In the genomic region with DNA sequence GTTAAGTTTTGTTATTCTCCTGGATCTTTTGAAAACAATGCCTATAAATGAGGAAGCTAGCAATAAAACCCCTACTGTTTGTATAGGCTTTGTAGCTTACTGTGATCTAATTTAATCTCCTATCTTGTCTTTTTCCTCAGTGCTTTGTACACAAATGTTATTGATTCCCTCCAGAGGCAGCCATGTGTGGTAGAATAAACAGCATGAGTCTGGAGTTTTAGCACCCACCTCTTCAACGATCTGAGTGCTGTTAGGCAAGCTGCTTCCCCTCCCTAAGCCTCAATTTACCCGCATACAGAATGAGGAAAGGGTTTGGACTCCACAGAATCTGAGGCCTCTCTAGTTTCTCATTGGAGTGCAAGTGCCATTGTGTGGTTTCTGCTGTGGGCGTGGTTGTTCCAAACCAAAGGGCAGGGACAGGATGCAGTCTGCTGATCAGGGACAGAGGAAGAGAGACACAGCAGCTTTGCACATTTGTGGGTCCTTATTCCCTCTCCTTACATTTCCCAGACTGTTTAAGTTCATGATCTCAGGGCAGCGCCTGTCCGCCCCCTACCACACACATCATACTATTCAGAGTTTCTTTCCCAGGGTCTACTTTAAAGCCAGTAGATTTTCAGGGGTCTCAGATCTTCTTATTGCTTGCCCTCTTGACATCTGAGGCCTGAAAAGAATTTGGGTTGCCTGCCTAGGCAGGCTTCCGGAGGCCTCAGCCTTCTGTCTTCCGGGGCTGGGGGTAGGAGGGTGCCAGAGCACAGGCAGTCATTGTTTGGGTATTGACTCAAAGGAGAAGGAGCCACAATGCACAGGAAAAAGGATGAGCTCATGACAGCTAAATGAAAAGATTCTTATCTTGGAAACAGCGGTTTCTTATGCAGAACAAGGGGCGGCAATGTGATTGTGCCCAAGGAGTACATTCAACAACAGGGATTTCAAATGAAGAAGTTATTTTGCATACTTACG, we compare ENCODE assay signal across 8 cellular contexts.
DNase-seq lines count a peak whose midpoint lies in the region; ATAC-seq, FAIRE-seq and TF ChIP-seq lines count a peak whose summit lies in the region.

No MANE protein-coding gene starts in this region.

- peaks cover 83% of the 10 kb centered on the region for H3K4me1 ChIP-seq in Loucy (ENCODE audit: insufficient read depth, low read length, poor library complexity, severe bottlenecking)

- H4K20me1 ChIP-seq in Loucy (ENCODE audit: insufficient read depth, low read length, poor library complexity, severe bottlenecking) = no peaks in the 10 kb centered on the region

- H3K4me3 ChIP-seq in GM06990 (replicated peaks; ENCODE audit: low read depth, low read length) = no peak overlapping the region
- peak overlapping the region; percentile 74 for H3K4me3 ChIP-seq in Loucy (ENCODE audit: low read length, poor library complexity, severe bottlenecking)

- H3K27me3 ChIP-seq in GM06990 (replicated peaks; ENCODE audit: control insufficient read depth, insufficient read depth, low read length) = no peaks in the 10 kb centered on the region
- no peaks in the 10 kb centered on the region for H3K27me3 ChIP-seq in Loucy (ENCODE audit: insufficient read depth, low read length, poor library complexity, severe bottlenecking)

- no peak for FAIRE-seq in frontal cortex (lab: Jason Lieb, UNC)

- H3F3A ChIP-seq in Loucy (ENCODE audit: low read depth) = peaks cover 13% of the 10 kb centered on the region

- H3K4me2 ChIP-seq in Loucy (ENCODE audit: low read depth, low read length, poor library complexity, severe bottlenecking) = peak overlapping the region; percentile 95

- peak; percentile 87 for ATAC-seq in GM21737 (IDR thresholded peaks at IDR 0.05; ENCODE audit: unreplicated experiment)
- peak; percentile 90 to 94 for ATAC-seq in activated CD4-positive, CD25-positive, alpha-beta regulatory T cell treated with anti-CD3 and anti-CD28 coated beads, Interleukin-2, amount 50 U/mL, for 24 hours
- no peak for ATAC-seq in esophagus mucosa

- no peaks in the 10 kb centered on the region for H3K9me2 ChIP-seq in Loucy (replicated peaks; ENCODE audit: low read depth, low read length)

- no peaks in the 10 kb centered on the region for H3K79me2 ChIP-seq in Loucy (ENCODE audit: insufficient read depth, low read length)

- DNase-seq in GM06990 (ENCODE audit: extremely low read depth, insufficient read length) = peak; percentile 39
- peak; percentile 13 for DNase-seq in effector CD8-positive, alpha-beta T cell (lab: John Stamatoyannopoulos, UW)
- peak; percentile 36 for DNase-seq in renal cortical epithelial cell (ENCODE audit: low read depth)
- no peak for DNase-seq in frontal cortex (ENCODE audit: low spot score in 2 of 2)

- no peaks in the 10 kb centered on the region for H3K9me3 ChIP-seq in Loucy (ENCODE audit: insufficient read depth, low read depth, low read length)

- peak overlapping the region; percentile 80 for H3K9ac ChIP-seq in Loucy (ENCODE audit: low read depth, low read length, poor library complexity, severe bottlenecking)

- TF ChIP-seq CTCF in GM06990 (IDR thresholded peaks at IDR 0.05; ENCODE audit: insufficient read depth, low read length, poor library complexity, severe bottlenecking) (no peak), Loucy (conservative IDR thresholded peaks at IDR 0.05; ENCODE audit: low read length) (no peak)

- no peak overlapping the region for H2AFZ ChIP-seq in Loucy (ENCODE audit: low read length)

- H3K36me3 ChIP-seq in GM06990 (ENCODE audit: control insufficient read depth, insufficient read depth, low read length) (no peaks in the 10 kb centered on the region), Loucy (ENCODE audit: insufficient read depth, low read length) (no peaks in the 10 kb centered on the region)

Comparison
In these comparisons a context has a peak if more than half of its experiments do, and no peak if none do; other contexts are left out.
1. DNase-seq: peak in GM06990 (single experiment), effector CD8-positive, alpha-beta T cell (single experiment) and renal cortical epithelial cell (single experiment); none in frontal cortex (0 of 2).